In genomic region chr9:124940894-124941688, GRCh38 we compare ENCODE assay signal across 8 cellular contexts. TPM values are rescaled to one million over a fixed set of nuclear protein-coding genes. Genes with fewer than 3 reads are reported as not detected.
A peak's percentile ranks its signal among the peaks of the same experiment; 100 is the strongest.
DNase-seq lines count a peak whose midpoint lies in the region; ATAC-seq and TF ChIP-seq lines count a peak whose summit lies in the region.

TSS of gene GOLGA1 (minus strand) at chr9:124941083. CDS start at chr9:124938711, 2,372 bp downstream.

- H3K36me3 ChIP-seq in KOPT-K1 (ENCODE audit: insufficient read depth, low read length) (peaks cover 16% of the 10 kb centered on the region), Peyer's patch (peaks cover 0 to 12% (median 0%) of the 10 kb centered on the region in 3 donors), esophagus squamous epithelium (peaks cover 0 to 28% (median 0%) of the 10 kb centered on the region in 3 donors)

- H3K27ac ChIP-seq in KOPT-K1 (ENCODE audit: low read depth, low read length, poor library complexity, severe bottlenecking) (peak within 1 kb of the TSS; percentile 92), Peyer's patch (peak within 1 kb of the TSS; percentile 90 to 95 (median 93)), esophagus squamous epithelium (peak within 1 kb of the TSS; percentile 95 to 99 (median 96))

- H3K4me3 ChIP-seq in Peyer's patch (peak within 1 kb of the TSS; percentile 65 to 90 (median 71)), esophagus squamous epithelium (peak within 1 kb of the TSS; percentile 60 to 95 (median 78))

- peak; percentile 74 for ATAC-seq in GM21786 (IDR thresholded peaks at IDR 0.05; ENCODE audit: unreplicated experiment)

- intact Hi-C loops in esophagus squamous epithelium (cut with DNase I): no loop called here

- TF ChIP-seq POLR2A in Peyer's patch (IDR thresholded peaks at IDR 0.05): peak; percentile 85 to 88
- peak in 3 of 4 donors; percentile 65 to 91 (median 85) for TF ChIP-seq POLR2A in esophagus squamous epithelium (IDR thresholded peaks at IDR 0.05)

- H3K9me3 ChIP-seq in KOPT-K1 (ENCODE audit: insufficient read depth, low read length, poor library complexity, severe bottlenecking) (no peaks in the 10 kb centered on the region), Peyer's patch (no peaks in the 10 kb centered on the region), esophagus squamous epithelium (no peaks in the 10 kb centered on the region)

- TF ChIP-seq CTCF in Peyer's patch (IDR thresholded peaks at IDR 0.05) (no peak), esophagus squamous epithelium (IDR thresholded peaks at IDR 0.05) (peak in 1 of 6 experiments; percentile 30)

- no peaks in the 10 kb centered on the region for H3K27me3 ChIP-seq in Peyer's patch
- H3K27me3 ChIP-seq in esophagus squamous epithelium: no peaks in the 10 kb centered on the region

- 0% methylated on average over 10 to 25 of the region's 71 CpGs for WGBS in esophagus squamous epithelium, 2 donors

- DNase-seq in DMS79 treated with DMSO at 0.1 percent for 48 hours (lab: John Stamatoyannopoulos, UW) (peak; percentile 83), Peyer's patch (peak; percentile 94 to 99 (median 98)), activated T-helper 1 cell treated with Interleukin-2 at 50 U/mL for 16 hours (ENCODE audit: low read depth) (peak; percentile 91), esophagus squamous epithelium (lab: John Stamatoyannopoulos, UW) (peak; percentile 65), myocyte (ENCODE audit: low read depth) (peak; percentile 94)
- DNase-seq in stimulated activated CD8-positive, alpha-beta memory T cell treated with anti-CD3 and anti-CD28 coated beads, Interleukin-7, amount 100 ng/mL, for 4 hours (ENCODE audit: low read depth in 2 of 2): peak; percentile 76 to 92

- H3K4me1 ChIP-seq in Peyer's patch (peaks cover 0 to 6% (median 0%) of the 10 kb centered on the region in 4 donors), esophagus squamous epithelium (peaks cover 3 to 22% (median 13%) of the 10 kb centered on the region in 3 donors)

RNA-seq across cellular contexts. Expression of gene GOLGA1, which starts in this region (rescaled TPM):
- total RNA-seq in Peyer's patch (10 to 100 TPM; 27.0 to 52.8 (median 37.3) TPM), esophagus squamous epithelium (10 to 100 TPM; 11.9 to 18.8 (median 14.8) TPM), myocyte (15.3 and 17.3 TPM in 2 replicates)
- polyA plus RNA-seq in myocyte (2012): 12.3 TPM

Comparison
In these comparisons a context has a peak if more than half of its experiments do, and no peak if none do; other contexts are left out.
1. Peak in every context shown above with its lines: DNase-seq, ATAC-seq, H3K4me3 ChIP-seq and H3K27ac ChIP-seq.